In genomic region chr15:67136802-67137201, GRCh38 we compare ENCODE assay signal across 14 cellular contexts.
DNase-seq lines count a peak whose midpoint lies in the region; ATAC-seq and TF ChIP-seq lines count a peak whose summit lies in the region.
"Had no signal": no experiment of that assay in that cellular context is flagged by ENCODE, and none has a peak within 500 bp of the region (broad histone marks: within the 10 kb centered on the region; RNA-seq: fewer than 3 reads in every experiment).

No MANE protein-coding gene starts in this region.

- H3K27ac ChIP-seq in mesenchymal stem cell (ENCODE audit: low read length, poor library complexity, severe bottlenecking): no peak overlapping the region
- H3K27ac ChIP-seq in transverse colon: peak overlapping the region; percentile 68 to 89 (median 87)

- peak overlapping the region; percentile 2 for H2BK120ac ChIP-seq in mesenchymal stem cell (ENCODE audit: low read depth, low read length)

- H3K4me3 Mint-ChIP-seq in activated T-cell treated with anti-CD3 and anti-CD28 coated beads, Interleukin-2, amount 50 U/mL, for 72 hours: peak overlapping the region; percentile 34 to 77
- H3K4me3 Mint-ChIP-seq in activated T-helper 17 cell treated with anti-CD3 and anti-CD28 coated beads, Interleukin-2, amount 50 U/mL, for 72 hours: peak overlapping the region; percentile 99

- no peak for TF ChIP-seq EP300 in transverse colon (IDR thresholded peaks at IDR 0.05; ENCODE audit: low read depth)

- no peak overlapping the region for H2BK5ac ChIP-seq in mesenchymal stem cell (ENCODE audit: low read depth, low read length, poor library complexity, severe bottlenecking)

- peaks cover 0 to 3% of the 10 kb centered on the region in 2 donors for H3K36me3 Mint-ChIP-seq in activated T-cell treated with anti-CD3 and anti-CD28 coated beads, Interleukin-2, amount 50 U/mL, for 72 hours (ENCODE audit: insufficient read depth in 2 of 2)
- peaks cover 64% of the 10 kb centered on the region for H3K36me3 Mint-ChIP-seq in activated T-helper 17 cell treated with anti-CD3 and anti-CD28 coated beads, Interleukin-2, amount 50 U/mL, for 72 hours (ENCODE audit: low read depth)

- H3K9me3 ChIP-seq in mesenchymal stem cell (ENCODE audit: control insufficient read depth, low read length) (no peaks in the 10 kb centered on the region), transverse colon (no peaks in the 10 kb centered on the region)

- in situ Hi-C loops in transverse colon (cut with MboI; ENCODE audit: low pct_ligation_motif_present in 1 of 4, low pct_unique_long_range_greater_than_20kb in 1 of 4, low sequenced_read_pairs in 3 of 4): no loop called here

- H3K4me2 ChIP-seq in mesenchymal stem cell (ENCODE audit: low read length, poor library complexity, severe bottlenecking): no peak overlapping the region

- H3K27me3 ChIP-seq in mesenchymal stem cell (ENCODE audit: control insufficient read depth in 1 of 2, insufficient read depth in 1 of 2, low read length in 2 of 2): no peaks in the 10 kb centered on the region
- H3K27me3 ChIP-seq in transverse colon: no peaks in the 10 kb centered on the region

- H3K4me1 Mint-ChIP-seq in activated T-cell treated with anti-CD3 and anti-CD28 coated beads, Interleukin-2, amount 50 U/mL, for 72 hours (ENCODE audit: low read depth): peaks cover 94% of the 10 kb centered on the region
- peaks cover 81% of the 10 kb centered on the region for H3K4me1 Mint-ChIP-seq in activated T-helper 17 cell treated with anti-CD3 and anti-CD28 coated beads, Interleukin-2, amount 50 U/mL, for 72 hours

- peak overlapping the region; percentile 89 for H3K9ac ChIP-seq in mesenchymal stem cell (ENCODE audit: low read length)

- ATAC-seq in activated T-cell treated with anti-CD3 and anti-CD28 coated beads, Interleukin-2, amount 50 U/mL, for 72 hours (replicated peaks in 1 of 2): no peak
- ATAC-seq in activated T-helper 17 cell treated with anti-CD3 and anti-CD28 coated beads, Interleukin-2, amount 50 U/mL, for 72 hours (replicated peaks): no peak
- ATAC-seq in HG02623 (IDR thresholded peaks at IDR 0.05; ENCODE audit: unreplicated experiment): no peak
- ATAC-seq: HCT116 had no signal

- peak overlapping the region; percentile 54 to 85 for H3K18ac ChIP-seq in mesenchymal stem cell (ENCODE audit: low read depth in 1 of 2, low read length in 2 of 2)

- H3K36me3 ChIP-seq in mesenchymal stem cell (ENCODE audit: control insufficient read depth in 1 of 2, insufficient read depth in 2 of 2, low read depth in 1 of 2, low read length in 2 of 2) (peaks cover 0 to 21% of the 10 kb centered on the region in 2 experiments), transverse colon (no peaks in the 10 kb centered on the region)

- peak overlapping the region; percentile 87 for H4K91ac ChIP-seq in mesenchymal stem cell (ENCODE audit: low read length)

- TF ChIP-seq POLR2A in transverse colon (IDR thresholded peaks at IDR 0.05): no peak

- H3K79me1 ChIP-seq in mesenchymal stem cell (replicated peaks; ENCODE audit: low read length, poor library complexity, severe bottlenecking): peaks cover 35% of the 10 kb centered on the region

- WGBS in mesenchymal stem cell: 48% methylated on average over 3 of the region's 3 CpGs
- 92 to 100% methylated on average over 1 to 3 of the region's 3 CpGs for WGBS in transverse colon (ENCODE audit: low coverage in 1 of 2), 2 donors

- no peak overlapping the region for H2AK5ac ChIP-seq in mesenchymal stem cell (ENCODE audit: low read length, severe bottlenecking)

- H2AFZ ChIP-seq in mesenchymal stem cell (ENCODE audit: low read depth, low read length): no peak overlapping the region

- peak overlapping the region; percentile 91 to 95 for H2BK12ac ChIP-seq in mesenchymal stem cell (ENCODE audit: low read length in 2 of 2)

- no peak for TF ChIP-seq CTCF in transverse colon (IDR thresholded peaks at IDR 0.05)

- H3K14ac ChIP-seq in mesenchymal stem cell (ENCODE audit: low read length in 2 of 2): no peak overlapping the region

- peak overlapping the region; percentile 92 for H3K27ac Mint-ChIP-seq in activated T-cell treated with anti-CD3 and anti-CD28 coated beads, Interleukin-2, amount 50 U/mL, for 72 hours
- peak overlapping the region; percentile 99 for H3K27ac Mint-ChIP-seq in activated T-helper 17 cell treated with anti-CD3 and anti-CD28 coated beads, Interleukin-2, amount 50 U/mL, for 72 hours

- H3K23ac ChIP-seq in mesenchymal stem cell (ENCODE audit: low read length in 2 of 2): peak overlapping the region in 1 of 2 experiments; percentile 46

- H4K8ac ChIP-seq in mesenchymal stem cell (ENCODE audit: low read length): peak overlapping the region; percentile 74

- no peak overlapping the region for H2BK15ac ChIP-seq in mesenchymal stem cell (ENCODE audit: low read depth, poor library complexity, severe bottlenecking)

- H3K4me3 ChIP-seq in mesenchymal stem cell (ENCODE audit: insufficient read depth in 1 of 2, low read depth in 1 of 2, low read length in 2 of 2) (no peak overlapping the region), transverse colon (no peak overlapping the region)

- no peaks in the 10 kb centered on the region for H3K27me3 Mint-ChIP-seq in activated T-cell treated with anti-CD3 and anti-CD28 coated beads, Interleukin-2, amount 50 U/mL, for 72 hours (ENCODE audit: low read depth)
- H3K27me3 Mint-ChIP-seq in activated T-helper 17 cell treated with anti-CD3 and anti-CD28 coated beads, Interleukin-2, amount 50 U/mL, for 72 hours: no peaks in the 10 kb centered on the region

- DNase-seq in activated T-cell treated with anti-CD3 and anti-CD28 coated beads, Interleukin-2, amount 50 U/mL, for 72 hours: no peak
- DNase-seq in activated T-cell treated with anti-CD3 and anti-CD28 coated beads for 4 hours: no peak
- peak; percentile 43 for DNase-seq in mesenchymal stem cell
- DNase-seq in transverse colon: no peak
- no peak for DNase-seq in Ammon's horn (ENCODE audit: low spot score)
- no peak for DNase-seq in DMS79 treated with DMSO at 0.1 percent for 48 hours (lab: John Stamatoyannopoulos, UW)
- DNase-seq: activated CD4-positive, alpha-beta T cell treated with anti-CD3 and anti-CD28 coated beads for 1 hour; amygdala; effector CD4-positive, alpha-beta T cell; hypothalamus; NCI-H226 had no signal

- no peaks in the 10 kb centered on the region for H3K9me3 Mint-ChIP-seq in activated T-cell treated with anti-CD3 and anti-CD28 coated beads, Interleukin-2, amount 50 U/mL, for 72 hours
- H3K9me3 Mint-ChIP-seq in activated T-helper 17 cell treated with anti-CD3 and anti-CD28 coated beads, Interleukin-2, amount 50 U/mL, for 72 hours: no peaks in the 10 kb centered on the region

- peak overlapping the region; percentile 55 to 99 for H3K4ac ChIP-seq in mesenchymal stem cell (ENCODE audit: low read depth in 1 of 2, low read length in 2 of 2)

- H3K4me1 ChIP-seq in mesenchymal stem cell (ENCODE audit: control insufficient read depth, insufficient read depth, low read depth, low read length) (peaks cover 26% of the 10 kb centered on the region), transverse colon (peaks cover 46 to 96% (median 58%) of the 10 kb centered on the region in 4 donors)

- intact Hi-C loops in transverse colon (cut with DNase I; ENCODE audit: low total_unique reads): no loop called here
